Comparison of ENCODE assay signal across 11 cellular contexts in the genomic region with DNA sequence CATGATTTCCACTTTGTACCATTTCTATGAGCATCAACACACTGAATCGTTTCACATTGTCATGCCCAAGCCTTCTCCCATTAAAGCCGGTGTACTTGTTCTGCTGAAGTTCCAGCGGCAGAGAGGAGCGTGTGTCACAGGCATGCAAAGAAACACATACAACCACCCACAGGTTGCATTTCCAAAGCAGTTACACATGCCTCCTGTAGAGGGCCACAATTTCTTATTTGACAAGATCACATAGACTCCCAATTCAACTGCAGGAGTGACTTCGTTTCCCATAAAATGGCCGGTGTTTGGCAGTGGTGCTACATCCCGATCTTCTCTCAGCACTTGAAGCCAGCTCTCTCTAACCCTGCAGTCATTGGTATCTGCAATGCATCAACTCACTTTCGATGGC.
DNase-seq lines count a peak whose midpoint lies in the region; ATAC-seq and TF ChIP-seq lines count a peak whose summit lies in the region.
"Had no signal": no experiment of that assay in that cellular context is flagged by ENCODE, and none has a peak within 500 bp of the region (broad histone marks: within the 10 kb centered on the region; RNA-seq: fewer than 3 reads in every experiment).

No MANE protein-coding gene starts in this region.

- H3K27me3 ChIP-seq in PC-9 (ENCODE audit: insufficient read depth, low read depth) (no peaks in the 10 kb centered on the region), stomach (no peaks in the 10 kb centered on the region)
- H3K27me3 ChIP-seq: suprapubic skin had no signal

- TF ChIP-seq POLR2A in stomach (IDR thresholded peaks at IDR 0.05): no peak

- H2AFZ ChIP-seq in PC-9: no peak overlapping the region

- TF ChIP-seq CTCF in PC-9 (conservative IDR thresholded peaks at IDR 0.05) (peak; percentile 60; the same call in 1 of the 2 replicates), stomach (IDR thresholded peaks at IDR 0.05) (no peak)

- no peaks in the 10 kb centered on the region for H3K9me2 ChIP-seq in PC-9 (ENCODE audit: insufficient read depth)

- ATAC-seq in HG03175 (IDR thresholded peaks at IDR 0.05; ENCODE audit: unreplicated experiment): no peak
- ATAC-seq: left lobe of liver had no signal

- CTCF ChIA-PET in PC-9 (lab: Charles Lee): no interaction called here

- DNase-seq in D341Med (ENCODE audit: low spot score) (peak; percentile 34), KBM-7 (peak; percentile 3), PC-9 (no peak), left kidney (ENCODE audit: low read depth, low spot score) (peak; percentile 21), stomach (no peak), GOT3 (lab: John Stamatoyannopoulos, UW) (no peak), NCI-H1436 treated with DMSO at 0.1 percent for 48 hours (lab: John Stamatoyannopoulos, UW) (no peak)
- DNase-seq: cerebellar nuclear complex had no signal

- no peaks in the 10 kb centered on the region for H3K79me2 ChIP-seq in PC-9 (ENCODE audit: low read depth)

- peak overlapping the region; percentile 43 for H3K4me2 ChIP-seq in PC-9

- no peak for TF ChIP-seq EP300 in stomach (IDR thresholded peaks at IDR 0.05)

- POLR2A ChIA-PET in PC-9 (lab: Charles Lee; ENCODE audit: unreplicated experiment): no interaction called here

- H3K36me3 ChIP-seq in PC-9 (ENCODE audit: low read depth) (no peaks in the 10 kb centered on the region), stomach (no peaks in the 10 kb centered on the region)
- H3K36me3 ChIP-seq: suprapubic skin had no signal

- H3K4me3 ChIP-seq in PC-9: no peak overlapping the region
- no peak overlapping the region for H3K4me3 ChIP-seq in stomach
- H3K4me3 ChIP-seq: suprapubic skin had no signal

- H3K4me1 ChIP-seq in PC-9 (replicated peaks; ENCODE audit: insufficient read depth) (peaks cover 11% of the 10 kb centered on the region; the same call in 1 of the 2 replicates), stomach (no peaks in the 10 kb centered on the region)
- H3K4me1 ChIP-seq: suprapubic skin had no signal

- H3F3A ChIP-seq in PC-9 (ENCODE audit: insufficient read depth, low read depth): no peaks in the 10 kb centered on the region

- in situ Hi-C loops in KBM-7 (cut with MboI; ENCODE audit: low pct_unique_long_range_greater_than_20kb, low sequenced_read_pairs): no loop called here

- H3K9me3 ChIP-seq in PC-9 (ENCODE audit: insufficient read depth, low read depth) (no peaks in the 10 kb centered on the region), stomach (no peaks in the 10 kb centered on the region)
- H3K9me3 ChIP-seq: suprapubic skin had no signal

- WGBS in stomach, 5 donors: 64 to 78% (median 67%) methylated on average over 8 of the region's 8 CpGs

- H3K27ac ChIP-seq in PC-9 (no peak overlapping the region), stomach (no peak overlapping the region)
- H3K27ac ChIP-seq: suprapubic skin had no signal

- H4K20me1 ChIP-seq in PC-9 (ENCODE audit: insufficient read depth): no peaks in the 10 kb centered on the region

- no TSS peak for BruUV-seq in PC-9 (replicated peaks; lab: Mats Ljungman, UMichigan)

- intact Hi-C loops in PC-9 (cut with micrococcal nuclease; ENCODE audit: unreplicated experiment): no loop called here
- intact Hi-C loops in stomach (cut with DNase I; ENCODE audit: low total_unique reads): no loop called here

Comparison
In these comparisons a context has a peak if more than half of its experiments do, and no peak if none do; other contexts are left out.
1. DNase-seq: peak in D341Med (single experiment), KBM-7 (single experiment) and left kidney (single experiment); none in PC-9 (0 of 2), stomach (single experiment), GOT3 (single experiment) and NCI-H1436 treated with DMSO at 0.1 percent for 48 hours (single experiment).